ENCODE assay signal across 24 cellular contexts in the genomic region with DNA sequence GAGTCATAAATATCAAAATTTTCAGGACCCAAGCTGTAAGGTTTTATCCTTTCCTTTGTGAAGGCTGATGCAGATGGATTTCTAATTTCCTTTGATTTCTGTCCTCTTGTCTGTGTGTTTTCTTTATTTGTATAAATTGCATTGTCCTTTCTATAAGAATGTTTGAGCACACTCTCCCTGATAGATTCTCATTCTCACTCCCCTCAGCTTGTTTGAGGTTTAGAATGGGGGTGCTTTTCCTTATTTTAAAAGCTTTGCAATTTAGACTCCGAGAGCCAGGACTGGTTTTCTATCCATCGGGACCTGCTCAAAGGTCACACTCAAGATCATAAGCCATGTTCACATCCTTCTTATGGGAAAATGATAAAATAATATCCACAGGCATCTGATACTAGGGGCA.
DNase-seq lines count a peak whose midpoint lies in the region; FAIRE-seq and TF ChIP-seq lines count a peak whose summit lies in the region.
"Had no signal": no experiment of that assay in that cellular context is flagged by ENCODE, and none has a peak within 500 bp of the region (broad histone marks: within the 10 kb centered on the region; RNA-seq: fewer than 3 reads in every experiment).

No MANE protein-coding gene starts in this region.

- no peak overlapping the region for H2BK120ac ChIP-seq in mesenchymal stem cell (ENCODE audit: low read depth, low read length)

- intact Hi-C loops in tibial artery (cut with DNase I; ENCODE audit: low total_unique reads) = no loop called here
- intact Hi-C loops in posterior cingulate gyrus (cut with DNase I) = loop anchor here (5.0 to 10.0 kb wide), 2 partner anchors 251 to 276 kb away; no protein-coding TSS in a partner anchor

- H3K9ac ChIP-seq in mesenchymal stem cell (ENCODE audit: low read length) = no peak overlapping the region

- FAIRE-seq in GM19239 (lab: Jason Lieb, UNC) = no peak
- FAIRE-seq: GM12878 had no signal

- H2AFZ ChIP-seq in neuron (ENCODE audit: low read depth, low read length) (no peak overlapping the region), mesenchymal stem cell (ENCODE audit: low read depth, low read length) (no peak overlapping the region)

- H3K23ac ChIP-seq in mesenchymal stem cell (ENCODE audit: low read length in 2 of 2) = no peak overlapping the region

- peaks cover 82% of the 10 kb centered on the region for H3K4me1 ChIP-seq in neuron (ENCODE audit: insufficient read depth, low read length)
- H3K4me1 ChIP-seq in mesenchymal stem cell (ENCODE audit: control insufficient read depth, insufficient read depth, low read depth, low read length) = peaks cover 1% of the 10 kb centered on the region
- no peaks in the 10 kb centered on the region for H3K4me1 ChIP-seq in tibial artery

- H3K27ac Mint-ChIP-seq in brain = peak overlapping the region; percentile 94 to 99 (median 99)
- H3K27ac Mint-ChIP-seq: CD14-positive monocyte had no signal

- H3K79me1 ChIP-seq in mesenchymal stem cell (replicated peaks; ENCODE audit: low read length, poor library complexity, severe bottlenecking) = no peaks in the 10 kb centered on the region

- H2BK12ac ChIP-seq in mesenchymal stem cell (ENCODE audit: low read length in 2 of 2) = no peak overlapping the region

- H3K4me2 ChIP-seq in mesenchymal stem cell (ENCODE audit: low read length, poor library complexity, severe bottlenecking) = no peak overlapping the region

- H3K36me3 ChIP-seq in neuron (ENCODE audit: insufficient read depth, low read length) (no peaks in the 10 kb centered on the region), mesenchymal stem cell (ENCODE audit: control insufficient read depth in 1 of 2, insufficient read depth in 2 of 2, low read depth in 1 of 2, low read length in 2 of 2) (no peaks in the 10 kb centered on the region), tibial artery (no peaks in the 10 kb centered on the region)

- H3K36me3 Mint-ChIP-seq in brain = no peaks in the 10 kb centered on the region
- H3K36me3 Mint-ChIP-seq: CD14-positive monocyte had no signal

- H3K18ac ChIP-seq in mesenchymal stem cell (ENCODE audit: low read depth in 1 of 2, low read length in 2 of 2) = no peak overlapping the region

- H4K8ac ChIP-seq in mesenchymal stem cell (ENCODE audit: low read length) = no peak overlapping the region

- H3K4me3 ChIP-seq in neuron (ENCODE audit: low read length) (peak overlapping the region; percentile 39), mesenchymal stem cell (ENCODE audit: insufficient read depth in 1 of 2, low read depth in 1 of 2, low read length in 2 of 2) (no peak overlapping the region), tibial artery (no peak overlapping the region)
- H3K4me3 ChIP-seq: GM12878 had no signal

- H3K4me3 Mint-ChIP-seq in brain = peak overlapping the region; percentile 78 to 89 (median 86)
- H3K4me3 Mint-ChIP-seq: CD14-positive monocyte had no signal

- peaks cover 0 to 3% (median 0%) of the 10 kb centered on the region in 5 experiments for H3K9me3 Mint-ChIP-seq in brain

- H2AK5ac ChIP-seq in mesenchymal stem cell (ENCODE audit: low read length, severe bottlenecking) = no peak overlapping the region

- TF ChIP-seq CTCF in brain (conservative IDR thresholded peaks at IDR 0.05) (no peak), tibial artery (IDR thresholded peaks at IDR 0.05) (no peak)

- no peak overlapping the region for H3K4ac ChIP-seq in mesenchymal stem cell (ENCODE audit: low read depth in 1 of 2, low read length in 2 of 2)

- H3K9me3 ChIP-seq in neuron (ENCODE audit: low read length) (no peaks in the 10 kb centered on the region), mesenchymal stem cell (ENCODE audit: control insufficient read depth, low read length) (no peaks in the 10 kb centered on the region), tibial artery (no peaks in the 10 kb centered on the region)

- H4K91ac ChIP-seq in mesenchymal stem cell (ENCODE audit: low read length) = no peak overlapping the region

- H3K14ac ChIP-seq in mesenchymal stem cell (ENCODE audit: low read length in 2 of 2) = no peak overlapping the region

- 83% methylated on average over 2 of the region's 2 CpGs for WGBS in mesenchymal stem cell

- H3K4me1 Mint-ChIP-seq in brain = peaks cover 71% of the 10 kb centered on the region
- H3K4me1 Mint-ChIP-seq: CD14-positive monocyte had no signal

- H3K27me3 ChIP-seq in neuron (ENCODE audit: insufficient read depth, low read length) (no peaks in the 10 kb centered on the region), mesenchymal stem cell (ENCODE audit: control insufficient read depth in 1 of 2, insufficient read depth in 1 of 2, low read length in 2 of 2) (no peaks in the 10 kb centered on the region), tibial artery (no peaks in the 10 kb centered on the region)

- in situ Hi-C loops in G401 (cut with HindIII; ENCODE audit: low sequenced_read_pairs) = no loop called here

- H3K27ac ChIP-seq in mesenchymal stem cell (ENCODE audit: low read length, poor library complexity, severe bottlenecking) (no peak overlapping the region), tibial artery (no peak overlapping the region)
- H3K27ac ChIP-seq: 22Rv1 had no signal

- H2BK5ac ChIP-seq in mesenchymal stem cell (ENCODE audit: low read depth, low read length, poor library complexity, severe bottlenecking) = no peak overlapping the region

- peak; percentile 57 for DNase-seq in G401 (ENCODE audit: low spot score)
- DNase-seq in inferior parietal cortex (ENCODE audit: extremely low spot score) = peak; percentile 47
- no peak for DNase-seq in mesenchymal stem cell
- no peak for DNase-seq in tibial artery
- no peak for DNase-seq in posterior cingulate gyrus
- DNase-seq in GM19239 (ENCODE audit: insufficient read length, low spot score) = no peak
- DNase-seq: AML-193, GF-D8, GOT3, KG1, MV-4-11, NCI-H1417, NCI-H187, NCI-H2107, NCI-H226, NCI-H524 treated with DMSO at 0.1 percent for 48 hours, PC-3, RPMI8226, SHP77 treated with DMSO at 0.1 percent for 48 hours had no signal

- no peak overlapping the region for H2BK15ac ChIP-seq in mesenchymal stem cell (ENCODE audit: low read depth, poor library complexity, severe bottlenecking)

- H3K27me3 Mint-ChIP-seq in brain = peaks cover 4% of the 10 kb centered on the region

Comparison
In these comparisons a context has a peak if more than half of its experiments do, and no peak if none do; other contexts are left out.
1. DNase-seq: peak in G401 (single experiment) and inferior parietal cortex (single experiment); none in mesenchymal stem cell (single experiment), tibial artery (0 of 2), posterior cingulate gyrus (0 of 10) and GM19239 (single experiment).